Comparison of ENCODE assay signal across 15 cellular contexts in the genomic region with DNA sequence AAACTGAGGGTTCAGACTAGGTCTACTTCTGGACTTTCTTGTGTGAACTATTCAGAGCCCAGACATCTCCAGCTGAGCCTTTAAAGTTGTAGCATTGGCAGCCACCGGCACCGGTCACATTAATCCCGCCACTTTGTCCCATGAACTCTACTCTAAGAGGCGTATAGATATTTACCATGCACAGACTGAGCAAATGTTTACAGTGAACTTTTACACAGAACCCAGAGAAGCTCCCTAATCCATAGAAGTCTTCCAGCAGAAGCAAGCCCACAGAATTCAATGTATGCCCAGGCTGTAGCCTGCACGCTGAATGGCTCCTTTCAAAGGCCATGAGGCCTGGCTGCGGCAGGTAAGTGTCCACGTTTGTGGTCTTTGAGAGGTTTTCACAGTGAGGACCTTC.
DNase-seq lines count a peak whose midpoint lies in the region; ATAC-seq and TF ChIP-seq lines count a peak whose summit lies in the region.
"Had no signal": no experiment of that assay in that cellular context is flagged by ENCODE, and none has a peak within 500 bp of the region (broad histone marks: within the 10 kb centered on the region; RNA-seq: fewer than 3 reads in every experiment).

No MANE protein-coding gene starts in this region.

- H3K9me3 ChIP-seq in Loucy (ENCODE audit: insufficient read depth, low read depth, low read length) (no peaks in the 10 kb centered on the region), endodermal cell (ENCODE audit: control insufficient read depth, low read length) (no peaks in the 10 kb centered on the region), smooth muscle cell (replicated peaks; ENCODE audit: low read depth) (no peaks in the 10 kb centered on the region), upper lobe of right lung (no peaks in the 10 kb centered on the region)
- H3K9me3 ChIP-seq: A549, BE2C, HAP-1 had no signal

- H3K36me3 Mint-ChIP-seq in endodermal cell (ENCODE audit: low read depth) = no peaks in the 10 kb centered on the region
- H3K36me3 Mint-ChIP-seq in nephron (ENCODE audit: low read depth) = no peaks in the 10 kb centered on the region
- no peaks in the 10 kb centered on the region for H3K36me3 Mint-ChIP-seq in activated T-helper 1 cell treated with anti-CD3 and anti-CD28 coated beads, Interleukin-12 subunit alpha, Interleukin-12 subunit beta, Interleukin-2, Interleukin-4 antibody, amounts not matched to agents 30 ng/mL and 10 ng/mL and 1 ng/mL, durations not matched to agents 14 hours and 24 hours and 36 hours (ENCODE audit: low read depth)
- H3K36me3 Mint-ChIP-seq: CD4-positive, alpha-beta memory T cell had no signal

- H3K27me3 Mint-ChIP-seq in endodermal cell (ENCODE audit: insufficient read depth) (peaks cover 1% of the 10 kb centered on the region), nephron (ENCODE audit: low read depth) (peaks cover 17% of the 10 kb centered on the region)
- H3K27me3 Mint-ChIP-seq in activated T-helper 1 cell treated with anti-CD3 and anti-CD28 coated beads, Interleukin-12 subunit alpha, Interleukin-12 subunit beta, Interleukin-2, Interleukin-4 antibody, amounts not matched to agents 30 ng/mL and 10 ng/mL and 1 ng/mL, durations not matched to agents 14 hours and 24 hours and 36 hours (ENCODE audit: insufficient read depth) = no peaks in the 10 kb centered on the region

- peaks cover 34% of the 10 kb centered on the region for H3K4me1 ChIP-seq in Loucy (ENCODE audit: insufficient read depth, low read length, poor library complexity, severe bottlenecking)
- H3K4me1 ChIP-seq in endodermal cell (ENCODE audit: control insufficient read depth, insufficient read depth, low read length) = no peaks in the 10 kb centered on the region
- H3K4me1 ChIP-seq in smooth muscle cell (ENCODE audit: low read depth) = peaks cover 15% of the 10 kb centered on the region
- peaks cover 4% of the 10 kb centered on the region for H3K4me1 ChIP-seq in upper lobe of right lung
- H3K4me1 ChIP-seq: A549, BE2C, HAP-1 had no signal

- H3K9ac ChIP-seq in Loucy (ENCODE audit: low read depth, low read length, poor library complexity, severe bottlenecking) (no peak overlapping the region), endodermal cell (ENCODE audit: extremely low read depth, low read length, poor library complexity, severe bottlenecking) (no peak overlapping the region), smooth muscle cell (ENCODE audit: low read depth) (peak overlapping the region; percentile 4)

- peak overlapping the region; percentile 89 for H3K27ac ChIP-seq in endodermal cell (ENCODE audit: low read depth, low read length)
- H3K27ac ChIP-seq in smooth muscle cell (ENCODE audit: low read depth) = peak overlapping the region; percentile 24
- H3K27ac ChIP-seq in upper lobe of right lung = no peak overlapping the region
- H3K27ac ChIP-seq: A549, C4-2B had no signal

- ATAC-seq in GM18517 (IDR thresholded peaks at IDR 0.05; ENCODE audit: unreplicated experiment) (no peak), upper lobe of right lung (no peak)
- ATAC-seq: A549 had no signal

- H3K27ac Mint-ChIP-seq in endodermal cell (no peak overlapping the region), nephron (peak overlapping the region; percentile 57 to 91 (median 76))
- H3K27ac Mint-ChIP-seq in activated T-helper 1 cell treated with anti-CD3 and anti-CD28 coated beads, Interleukin-12 subunit alpha, Interleukin-12 subunit beta, Interleukin-2, Interleukin-4 antibody, amounts not matched to agents 30 ng/mL and 10 ng/mL and 1 ng/mL, durations not matched to agents 14 hours and 24 hours and 36 hours = no peak overlapping the region
- H3K27ac Mint-ChIP-seq: CD4-positive, alpha-beta memory T cell; HFFc6 had no signal

- no peak overlapping the region for H3K4me3 ChIP-seq in Loucy (ENCODE audit: low read length, poor library complexity, severe bottlenecking)
- no peak overlapping the region for H3K4me3 ChIP-seq in endodermal cell (ENCODE audit: low read length)
- no peak overlapping the region for H3K4me3 ChIP-seq in smooth muscle cell
- H3K4me3 ChIP-seq in upper lobe of right lung = no peak overlapping the region
- H3K4me3 ChIP-seq: A549, HAP-1 had no signal

- no peaks in the 10 kb centered on the region for H3K36me3 ChIP-seq in Loucy (ENCODE audit: insufficient read depth, low read length)
- no peaks in the 10 kb centered on the region for H3K36me3 ChIP-seq in endodermal cell (ENCODE audit: control insufficient read depth, insufficient read depth, low read length)
- no peaks in the 10 kb centered on the region for H3K36me3 ChIP-seq in smooth muscle cell (ENCODE audit: low read depth)
- H3K36me3 ChIP-seq in upper lobe of right lung = no peaks in the 10 kb centered on the region
- H3K36me3 ChIP-seq: BE2C, HAP-1 had no signal

- H4K20me1 ChIP-seq in Loucy (ENCODE audit: insufficient read depth, low read length, poor library complexity, severe bottlenecking) = no peaks in the 10 kb centered on the region
- no peaks in the 10 kb centered on the region for H4K20me1 ChIP-seq in smooth muscle cell (ENCODE audit: low read depth)

- H3K9me3 Mint-ChIP-seq in endodermal cell (no peaks in the 10 kb centered on the region), nephron (no peaks in the 10 kb centered on the region)
- H3K9me3 Mint-ChIP-seq in activated T-helper 1 cell treated with anti-CD3 and anti-CD28 coated beads, Interleukin-12 subunit alpha, Interleukin-12 subunit beta, Interleukin-2, Interleukin-4 antibody, amounts not matched to agents 30 ng/mL and 10 ng/mL and 1 ng/mL, durations not matched to agents 14 hours and 24 hours and 36 hours = no peaks in the 10 kb centered on the region
- H3K9me3 Mint-ChIP-seq: HFFc6 had no signal

- no peaks in the 10 kb centered on the region for H3F3A ChIP-seq in Loucy (ENCODE audit: low read depth)
- H3F3A ChIP-seq in smooth muscle cell (ENCODE audit: low read depth) = peaks cover 15% of the 10 kb centered on the region

- H3K4me2 ChIP-seq in Loucy (ENCODE audit: low read depth, low read length, poor library complexity, severe bottlenecking) = peak overlapping the region; percentile 34
- peak overlapping the region; percentile 9 for H3K4me2 ChIP-seq in smooth muscle cell
- H3K4me2 ChIP-seq: A549 had no signal

- TF ChIP-seq CTCF in Loucy (conservative IDR thresholded peaks at IDR 0.05; ENCODE audit: low read length) (no peak), endodermal cell (conservative IDR thresholded peaks at IDR 0.05) (no peak), nephron (IDR thresholded peaks at IDR 0.05; ENCODE audit: unreplicated experiment in 3 of 3) (no peak), smooth muscle cell (IDR thresholded peaks at IDR 0.05; ENCODE audit: borderline replicate concordance, insufficient read depth, poor library complexity, severe bottlenecking) (no peak), upper lobe of right lung (IDR thresholded peaks at IDR 0.05) (no peak)

- H3K9me2 ChIP-seq in Loucy (replicated peaks; ENCODE audit: low read depth, low read length) = no peaks in the 10 kb centered on the region

- no peaks in the 10 kb centered on the region for H3K79me2 ChIP-seq in Loucy (ENCODE audit: insufficient read depth, low read length)
- no peaks in the 10 kb centered on the region for H3K79me2 ChIP-seq in smooth muscle cell (ENCODE audit: low read depth)

- no peak overlapping the region for H3K4me3 Mint-ChIP-seq in endodermal cell
- H3K4me3 Mint-ChIP-seq in nephron = peak overlapping the region in 1 of 3 experiments; percentile 13
- no peak overlapping the region for H3K4me3 Mint-ChIP-seq in activated T-helper 1 cell treated with anti-CD3 and anti-CD28 coated beads, Interleukin-12 subunit alpha, Interleukin-12 subunit beta, Interleukin-2, Interleukin-4 antibody, amounts not matched to agents 30 ng/mL and 10 ng/mL and 1 ng/mL, durations not matched to agents 14 hours and 24 hours and 36 hours
- H3K4me3 Mint-ChIP-seq: CD4-positive, alpha-beta memory T cell; HFFc6 had no signal

- intact Hi-C loops in upper lobe of right lung (cut with DNase I) = no loop called here
- intact Hi-C loops in activated T-helper 1 cell treated with anti-CD3 and anti-CD28 coated beads, Interleukin-12 subunit alpha, Interleukin-12 subunit beta, Interleukin-2, Interleukin-4 antibody, amounts not matched to agents 30 ng/mL and 10 ng/mL and 1 ng/mL, durations not matched to agents 14 hours and 24 hours and 36 hours (cut with micrococcal nuclease) = no loop called here

- H2AFZ ChIP-seq in Loucy (ENCODE audit: low read length) (no peak overlapping the region), smooth muscle cell (ENCODE audit: low read depth) (peak overlapping the region; percentile 56)

- WGBS in endodermal cell (ENCODE audit: insufficient coverage in 1 of 2, insufficient read length in 1 of 2), 2 experiments = 95 to 96% methylated on average over 3 to 7 of the region's 7 CpGs
- 59% methylated on average over 7 of the region's 7 CpGs for WGBS in smooth muscle cell (ENCODE audit: low lambda C conversion rate)

- H3K27me3 ChIP-seq in Loucy (ENCODE audit: insufficient read depth, low read length, poor library complexity, severe bottlenecking) = no peaks in the 10 kb centered on the region
- H3K27me3 ChIP-seq in endodermal cell (ENCODE audit: control insufficient read depth, insufficient read depth, low read length, poor library complexity, severe bottlenecking) = peaks cover 5% of the 10 kb centered on the region
- no peaks in the 10 kb centered on the region for H3K27me3 ChIP-seq in smooth muscle cell (ENCODE audit: low read depth)
- H3K27me3 ChIP-seq in upper lobe of right lung = no peaks in the 10 kb centered on the region
- H3K27me3 ChIP-seq: BE2C had no signal

- H3K4me1 Mint-ChIP-seq in endodermal cell (peaks cover 7% of the 10 kb centered on the region), nephron (peaks cover 66% of the 10 kb centered on the region)
- H3K4me1 Mint-ChIP-seq in activated T-helper 1 cell treated with anti-CD3 and anti-CD28 coated beads, Interleukin-12 subunit alpha, Interleukin-12 subunit beta, Interleukin-2, Interleukin-4 antibody, amounts not matched to agents 30 ng/mL and 10 ng/mL and 1 ng/mL, durations not matched to agents 14 hours and 24 hours and 36 hours (ENCODE audit: low read depth) = no peaks in the 10 kb centered on the region
- H3K4me1 Mint-ChIP-seq: CD4-positive, alpha-beta memory T cell had no signal

- DNase-seq in endodermal cell (no peak), smooth muscle cell (lab: John Stamatoyannopoulos, UW; ENCODE audit: unreplicated experiment) (no peak), upper lobe of right lung (no peak)
- DNase-seq in activated T-helper 1 cell treated with anti-CD3 and anti-CD28 coated beads, Interleukin-12 subunit alpha, Interleukin-12 subunit beta, Interleukin-2, Interleukin-4 antibody, amounts not matched to agents 30 ng/mL and 10 ng/mL and 1 ng/mL, durations not matched to agents 14 hours and 24 hours and 36 hours (ENCODE audit: low spot score) = no peak
- DNase-seq: BE2C; CD4-positive, alpha-beta memory T cell; EL; GOT3; HFFc6 had no signal

Comparison
In these comparisons a context has a peak if more than half of its experiments do, and no peak if none do; other contexts are left out.
1. H3K27ac Mint-ChIP-seq: peak in nephron (3 of 3); none in endodermal cell (single experiment) and activated T-helper 1 cell treated with anti-CD3 and anti-CD28 coated beads, Interleukin-12 subunit alpha, Interleukin-12 subunit beta, Interleukin-2, Interleukin-4 antibody, amounts not matched to agents 30 ng/mL and 10 ng/mL and 1 ng/mL, durations not matched to agents 14 hours and 24 hours and 36 hours (single experiment).